In the genomic region with DNA sequence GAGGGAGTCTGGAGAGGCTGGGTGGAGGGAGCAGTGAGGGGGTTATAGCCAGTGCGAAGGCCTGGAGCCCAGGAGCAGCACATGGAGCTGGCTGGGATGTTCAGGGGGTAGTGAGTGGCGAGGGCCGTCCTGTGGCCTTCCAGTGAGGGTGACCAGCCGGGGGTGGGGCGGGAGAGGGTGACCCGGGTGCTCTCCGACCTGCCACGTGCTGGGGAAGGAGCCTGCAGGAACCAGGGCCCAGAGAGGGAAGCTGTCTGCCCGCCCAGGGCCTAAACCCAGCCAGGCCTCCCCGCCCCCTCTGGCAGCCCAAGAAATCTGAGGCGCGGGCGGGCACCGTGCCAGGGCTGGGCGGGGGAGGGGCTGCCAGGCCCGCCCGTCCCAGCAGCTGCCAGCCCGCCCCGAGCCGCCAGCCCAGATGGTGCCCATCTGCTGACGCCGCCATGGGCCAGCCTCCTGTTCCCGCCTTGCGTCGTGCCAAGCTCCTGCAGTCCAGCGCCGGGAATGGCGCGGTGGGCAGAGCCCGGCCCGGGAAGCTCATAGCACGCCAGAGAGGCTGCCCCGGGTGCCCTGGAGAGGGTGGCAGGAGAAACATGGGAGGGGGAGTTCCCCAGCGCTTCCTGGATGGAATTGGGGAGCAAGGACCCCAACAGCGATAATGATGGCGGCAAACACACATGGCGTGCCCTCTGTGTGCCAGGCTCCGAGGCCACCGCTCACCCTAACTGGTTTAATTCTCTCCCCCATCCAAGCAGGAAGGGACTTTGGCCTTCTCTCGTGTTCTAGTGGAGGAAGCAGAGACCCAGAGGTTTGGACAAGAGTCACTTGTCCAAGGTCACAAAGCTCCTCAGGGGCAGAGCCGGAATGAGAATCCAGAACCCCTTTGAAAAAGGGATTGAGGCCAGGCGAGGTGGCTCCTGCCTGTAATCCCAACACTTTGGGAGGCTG, we compare ENCODE assay signal across 1 cellular context.
TF ChIP-seq lines count a peak whose summit lies in the region.

No MANE protein-coding gene starts in this region.

TF ChIP-seq in endothelial cell of umbilical vein, 7 proteins besides CTCF, POLR2A, EP300 and RAD21:
- TF ChIP-seq, protein P1, sequence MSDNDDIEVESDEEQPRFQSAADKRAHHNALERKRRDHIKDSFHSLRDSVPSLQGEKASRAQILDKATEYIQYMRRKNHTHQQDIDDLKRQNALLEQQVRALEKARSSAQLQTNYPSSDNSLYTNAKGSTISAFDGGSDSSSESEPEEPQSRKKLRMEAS (IDR thresholded peaks at IDR 0.05; ENCODE audit: insufficient read depth, insufficient read length) = no peak
- TF ChIP-seq GATA2 (IDR thresholded peaks at IDR 0.05; ENCODE audit: insufficient read depth, insufficient read length, low read depth, low read length) (no peak), POLR2AphosphoS5 (IDR thresholded peaks at IDR 0.05; ENCODE audit: insufficient read depth, low read depth, low read length) (peak; percentile 83), JUN (IDR thresholded peaks at IDR 0.05; ENCODE audit: borderline replicate concordance, insufficient read depth, insufficient read length, low read depth) (no peak), MYC (IDR thresholded peaks at IDR 0.05; ENCODE audit: low read depth, low read length) (no peak)
